Comparison of ENCODE assay signal across 8 cellular contexts in genomic region chr1:42937141-42937696, GRCh38. TPM values are rescaled to one million over a fixed set of nuclear protein-coding genes. Genes with fewer than 3 reads are reported as not detected.
A peak's percentile ranks its signal among the peaks of the same experiment; 100 is the strongest.
DNase-seq lines count a peak whose midpoint lies in the region; ATAC-seq and TF ChIP-seq lines count a peak whose summit lies in the region.

No MANE protein-coding gene starts in this region.

- ATAC-seq in HG02623 (IDR thresholded peaks at IDR 0.05; ENCODE audit: unreplicated experiment): no peak

- no peaks in the 10 kb centered on the region for H3K27me3 ChIP-seq in osteoblast (ENCODE audit: insufficient read depth, low read length)

- H2AFZ ChIP-seq in osteoblast (ENCODE audit: low read length): no peak overlapping the region

- no peaks in the 10 kb centered on the region for H4K20me1 ChIP-seq in osteoblast (ENCODE audit: insufficient read depth, low read length)

- peak overlapping the region; percentile 43 for H3K27ac ChIP-seq in osteoblast (ENCODE audit: low read depth, low read length)

- H3K4me3 ChIP-seq in choroid plexus epithelial cell (ENCODE audit: low read depth, low read length): no peak overlapping the region
- H3K4me3 ChIP-seq in osteoblast (ENCODE audit: insufficient read depth, low read length): no peak overlapping the region

- TF ChIP-seq CTCF in choroid plexus epithelial cell (conservative IDR thresholded peaks at IDR 0.05; ENCODE audit: low read depth, low read length): no peak
- TF ChIP-seq CTCF in osteoblast (IDR thresholded peaks at IDR 0.05; ENCODE audit: extremely low read depth, low read depth, low read length): no peak

- peak; percentile 61 for DNase-seq in Caki2 (ENCODE audit: low read depth)
- DNase-seq in NCI-H226: peak; percentile 71
- peak; percentile 64 for DNase-seq in choroid plexus epithelial cell (ENCODE audit: low read depth)
- DNase-seq in osteoblast (ENCODE audit: insufficient read length, low spot score, missing footprints): peak; percentile 50
- DNase-seq in COR-L47 (lab: John Stamatoyannopoulos, UW): no peak
- DNase-seq in epidermal melanocyte (ENCODE audit: insufficient read length, low spot score): no peak
- DNase-seq in SK-N-DZ (ENCODE audit: low spot score): no peak

- H3K4me2 ChIP-seq in osteoblast (ENCODE audit: insufficient read depth, low read length): no peak overlapping the region

- H3K4me1 ChIP-seq in osteoblast (ENCODE audit: insufficient read depth, low read length): peaks cover 46% of the 10 kb centered on the region

- peaks cover 20% of the 10 kb centered on the region for H3K36me3 ChIP-seq in osteoblast (ENCODE audit: insufficient read depth, low read length)

- H3K9me3 ChIP-seq in osteoblast (ENCODE audit: low read depth, low read length): no peaks in the 10 kb centered on the region

- H3K79me2 ChIP-seq in osteoblast (ENCODE audit: insufficient read depth, low read length): peaks cover 44% of the 10 kb centered on the region

- in situ Hi-C loops in Caki2 (cut with HindIII; ENCODE audit: low pct_unique_long_range_greater_than_20kb, low sequenced_read_pairs): no loop called here

RNA-seq across cellular contexts. Expression of gene SLC2A1, which starts 21.4 kb away (rescaled TPM):
- total RNA-seq in Caki2 (2014; rRNA removed; shearing (Covaris generic); ENCODE audit: low replicate concordance): 549 and 560 TPM in 2 replicates
- total RNA-seq in osteoblast: 28.3 and 43.4 TPM in 2 replicates
- 33.7 and 85.1 TPM in 2 replicates for polyA plus RNA-seq in SK-N-DZ (2014; cell fraction: cytosol; rRNA removed)
- polyA plus RNA-seq in SK-N-DZ (2014; cell fraction: nucleus; rRNA removed): 30.9 and 37.5 TPM in 2 replicates

Comparison
In these comparisons a context has a peak if more than half of its experiments do, and no peak if none do; other contexts are left out.
1. DNase-seq: peak in Caki2 (single experiment), NCI-H226 (single experiment), choroid plexus epithelial cell (single experiment) and osteoblast (single experiment); none in COR-L47 (single experiment), epidermal melanocyte (single experiment) and SK-N-DZ (single experiment).
2. RNA of gene SLC2A1, which starts 21.4 kb away (total RNA-seq): 549 to 560 TPM in Caki2; 28.3 to 43.4 TPM in osteoblast; every median in the first group is over 10 times any median in the second.